ENCODE assay signal across 15 cellular contexts in the genomic region with DNA sequence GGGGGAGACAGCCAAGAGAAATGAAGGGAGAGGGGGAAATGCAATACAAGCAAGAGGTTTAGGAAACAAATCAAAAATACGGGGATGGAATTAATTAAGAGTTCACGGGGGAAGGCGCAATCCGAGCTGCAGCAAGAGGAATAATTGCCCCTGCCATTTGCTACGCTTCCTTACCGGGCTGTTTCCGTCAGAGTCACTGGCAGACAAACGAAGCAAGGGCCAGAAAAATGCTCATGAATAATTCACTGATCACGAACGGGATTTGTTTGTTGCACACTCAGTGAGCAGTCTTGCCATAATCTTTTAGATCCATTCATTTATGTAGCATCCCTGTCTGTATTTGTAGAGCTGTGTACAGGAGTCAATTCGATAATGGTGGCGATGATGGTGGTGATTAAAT. TPM values are rescaled to one million over a fixed set of nuclear protein-coding genes. Genes with fewer than 3 reads are reported as not detected.
DNase-seq lines count a peak whose midpoint lies in the region; ATAC-seq and TF ChIP-seq lines count a peak whose summit lies in the region.
"Had no signal": no experiment of that assay in that cellular context is flagged by ENCODE, and none has a peak within 500 bp of the region (broad histone marks: within the 10 kb centered on the region; RNA-seq: fewer than 3 reads in every experiment).

No MANE protein-coding gene starts in this region.

- no TSS peak for BruUV-seq in A673 (replicated peaks; lab: Mats Ljungman, UMichigan)

- H3K18ac ChIP-seq in H9 (ENCODE audit: insufficient read length, low read depth, low read length) = no peak overlapping the region

- peaks cover 2% of the 10 kb centered on the region for H3K27me3 ChIP-seq in A673 (replicated peaks; ENCODE audit: insufficient read depth, low read depth, low read length, poor library complexity)
- no peaks in the 10 kb centered on the region; the same call in 1 of the 2 replicates for H3K27me3 ChIP-seq in H9 (ENCODE audit: insufficient read depth, low read length)
- no peaks in the 10 kb centered on the region for H3K27me3 ChIP-seq in brain microvascular endothelial cell (replicated peaks)
- H3K27me3 ChIP-seq in SJCRH30 = no peaks in the 10 kb centered on the region

- no peak overlapping the region for H2BK5ac ChIP-seq in H9 (ENCODE audit: insufficient read length, low read length)

- no peaks in the 10 kb centered on the region; a peak in 2 of 7 replicates for H3K36me3 Mint-ChIP-seq in H9 (ENCODE audit: insufficient read depth in 1 of 3, low read depth in 3 of 3)
- peaks cover 3% of the 10 kb centered on the region; the same call in 1 of the 2 replicates for H3K36me3 Mint-ChIP-seq in WTC11

- WGBS in H9 (ENCODE audit: extremely low coverage, insufficient read length, low lambda C conversion rate) = no CpG with 5 or more reads among the region's 12 CpGs

- H3K9me3 Mint-ChIP-seq in H9 = no peaks in the 10 kb centered on the region
- H3K9me3 Mint-ChIP-seq in WTC11 = peaks cover 9% of the 10 kb centered on the region
- H3K9me3 Mint-ChIP-seq: activated naive CD4-positive, alpha-beta T cell treated with anti-CD3 and anti-CD28 coated beads, Interleukin-2, amount 50 U/mL, for 24 hours had no signal

- no peak overlapping the region for H3K4ac ChIP-seq in H9 (ENCODE audit: low read depth, low read length)

- H2BK15ac ChIP-seq in H9 (ENCODE audit: low read depth, low read length) = no peak overlapping the region

- H4K5ac ChIP-seq in H9 (ENCODE audit: insufficient read length, low read depth, low read length) = no peak overlapping the region

- no peaks in the 10 kb centered on the region for H3K23me2 ChIP-seq in H9 (ENCODE audit: insufficient read length, low read depth, low read length, poor library complexity, severe bottlenecking)

- no peak overlapping the region for H3K56ac ChIP-seq in H9 (ENCODE audit: insufficient read length, low read depth, low read length)

- peak; percentile 56 for DNase-seq in A673 (ENCODE audit: low spot score)
- DNase-seq in H9 = no peak
- no peak for DNase-seq in brain microvascular endothelial cell
- peak; percentile 61 for DNase-seq in left kidney (ENCODE audit: low read depth, low spot score)
- no peak for DNase-seq in left colon
- no peak for DNase-seq in WTC11 (ENCODE audit: low spot score)
- DNase-seq in hepatic stellate cell (ENCODE audit: low spot score) = no peak
- no peak for DNase-seq in SJCRH30
- DNase-seq: activated CD8-positive, alpha-beta memory T cell treated with anti-CD3 and anti-CD28 coated beads, Interleukin-2, amount 10 ng/mL, durations not matched to agents 7 days and 5 days; mucosa of descending colon; NCI-H2171; stimulated activated CD4-positive, alpha-beta T cell treated with anti-CD3 and anti-CD28 coated beads, Interleukin-4, amount 100 ng/mL, for 1 hour; WERI-Rb-1 had no signal

- H3K4me3 Mint-ChIP-seq in H9 = no peak overlapping the region
- no peak overlapping the region for H3K4me3 Mint-ChIP-seq in WTC11
- H3K4me3 Mint-ChIP-seq: activated CD8-positive, alpha-beta memory T cell treated with anti-CD3 and anti-CD28 coated beads, Interleukin-2, amount 10 ng/mL, durations not matched to agents 7 days and 5 days; activated naive CD4-positive, alpha-beta T cell treated with anti-CD3 and anti-CD28 coated beads, Interleukin-2, amount 50 U/mL, for 24 hours had no signal

- intact Hi-C loops in A673 (cut with micrococcal nuclease; ENCODE audit: unreplicated experiment) (no loop called here), left colon (cut with DNase I, micrococcal nuclease) (no loop called here)

- no peak for TF ChIP-seq CTCF in A673 (conservative IDR thresholded peaks at IDR 0.05; ENCODE audit: low read depth, low read length)
- TF ChIP-seq CTCF in H9 (conservative IDR thresholded peaks at IDR 0.05) = no peak
- TF ChIP-seq CTCF in brain microvascular endothelial cell (IDR thresholded peaks at IDR 0.05; ENCODE audit: low read depth, low read length, missing control alignments) = no peak
- no peak for TF ChIP-seq CTCF in WTC11 (IDR thresholded peaks at IDR 0.05)

- H3K27ac Mint-ChIP-seq in H9 (no peak overlapping the region), WTC11 (no peak overlapping the region)
- H3K27ac Mint-ChIP-seq: activated CD8-positive, alpha-beta memory T cell treated with anti-CD3 and anti-CD28 coated beads, Interleukin-2, amount 10 ng/mL, durations not matched to agents 7 days and 5 days; activated naive CD4-positive, alpha-beta T cell treated with anti-CD3 and anti-CD28 coated beads, Interleukin-2, amount 50 U/mL, for 24 hours had no signal

- H2BK12ac ChIP-seq in H9 (ENCODE audit: insufficient read length, low read depth, low read length) = no peak overlapping the region

- no peak overlapping the region for H4K8ac ChIP-seq in H9 (replicated peaks; ENCODE audit: insufficient read length, low read depth, low read length)

- CTCF ChIA-PET in A673 (lab: Charles Lee) (no interaction called here), WTC11 (lab: Charles Lee) (interaction anchor here (1.1 to 1.2 kb wide), 2 partner anchors 9 to 38 kb away, joined by 3 to 4 read pairs; no protein-coding TSS in a partner anchor)

- H3K27me3 Mint-ChIP-seq in H9 (ENCODE audit: low read depth) = peaks cover 2% of the 10 kb centered on the region
- peaks cover 18% of the 10 kb centered on the region for H3K27me3 Mint-ChIP-seq in WTC11 (ENCODE audit: low read depth)
- H3K27me3 Mint-ChIP-seq: activated CD8-positive, alpha-beta memory T cell treated with anti-CD3 and anti-CD28 coated beads, Interleukin-2, amount 10 ng/mL, durations not matched to agents 7 days and 5 days; activated naive CD4-positive, alpha-beta T cell treated with anti-CD3 and anti-CD28 coated beads, Interleukin-2, amount 50 U/mL, for 24 hours had no signal

- peak overlapping the region; percentile 48 for H3K4me2 ChIP-seq in H9 (ENCODE audit: insufficient read depth, insufficient read length, low read length)

- H2BK120ac ChIP-seq in H9 (ENCODE audit: low read depth, low read length, poor library complexity, severe bottlenecking) = no peak overlapping the region

- H3K14ac ChIP-seq in H9 (ENCODE audit: insufficient read depth, low read length) = no peak overlapping the region

- H3K36me3 ChIP-seq in A673 (ENCODE audit: insufficient read depth, low read length, poor library complexity, severe bottlenecking) = no peaks in the 10 kb centered on the region
- no peaks in the 10 kb centered on the region for H3K36me3 ChIP-seq in brain microvascular endothelial cell (replicated peaks)
- H3K36me3 ChIP-seq in SJCRH30 = no peaks in the 10 kb centered on the region
- H3K36me3 ChIP-seq: prostate gland, WERI-Rb-1 had no signal

- ATAC-seq in left colon = no peak
- no peak for ATAC-seq in WTC11
- ATAC-seq: activated CD8-positive, alpha-beta memory T cell treated with anti-CD3 and anti-CD28 coated beads, Interleukin-2, amount 10 ng/mL, durations not matched to agents 7 days and 5 days; mucosa of descending colon had no signal

- H3K79me1 ChIP-seq in H9 (ENCODE audit: insufficient read depth, low read depth, low read length, poor library complexity, severe bottlenecking) = no peaks in the 10 kb centered on the region

- no peak overlapping the region for H3K9ac ChIP-seq in H9 (ENCODE audit: extremely low read depth, insufficient read length, low read length)

- in situ Hi-C loops in brain microvascular endothelial cell (cut with HindIII; ENCODE audit: low pct_ligation_motif_present, low sequenced_read_pairs) = no loop called here

- H3K4me1 Mint-ChIP-seq in H9 (peaks cover 5% of the 10 kb centered on the region in 2 experiments), WTC11 (peaks cover 4% of the 10 kb centered on the region)
- H3K4me1 Mint-ChIP-seq: activated naive CD4-positive, alpha-beta T cell treated with anti-CD3 and anti-CD28 coated beads, Interleukin-2, amount 50 U/mL, for 24 hours had no signal

- H3K9me3 ChIP-seq in A673 (ENCODE audit: low read depth, low read length, poor library complexity, severe bottlenecking) = no peaks in the 10 kb centered on the region
- no peaks in the 10 kb centered on the region for H3K9me3 ChIP-seq in H9 (ENCODE audit: control insufficient read depth, low read depth, low read length)
- H3K9me3 ChIP-seq in SJCRH30 (replicated peaks) = no peaks in the 10 kb centered on the region
- H3K9me3 ChIP-seq: mucosa of descending colon, prostate gland had no signal

- no peak overlapping the region for H4K91ac ChIP-seq in H9 (ENCODE audit: insufficient read length, low read depth, low read length)

- H3K23ac ChIP-seq in H9 (ENCODE audit: insufficient read length, low read depth, low read length) = no peak overlapping the region

- H2AK5ac ChIP-seq in H9 (ENCODE audit: insufficient read length, low read length) = no peak overlapping the region

- H2AFZ ChIP-seq in H9 (ENCODE audit: low read length) = no peak overlapping the region

- H3K4me1 ChIP-seq in A673 (ENCODE audit: insufficient read depth, low read length, poor library complexity, severe bottlenecking) (no peaks in the 10 kb centered on the region), H9 (ENCODE audit: insufficient read depth, low read length) (peaks cover 8% of the 10 kb centered on the region; the same call in 1 of the 2 replicates), SJCRH30 (no peaks in the 10 kb centered on the region)
- H3K4me1 ChIP-seq: prostate gland had no signal

- no peak overlapping the region for H3T11ph ChIP-seq in H9 (ENCODE audit: low read length)

- no peaks in the 10 kb centered on the region for H3K79me2 ChIP-seq in H9 (ENCODE audit: insufficient read depth, low read length)

- POLR2A ChIA-PET in A673 (lab: Charles Lee; ENCODE audit: low non-redundant PET) (no interaction called here), WTC11 (lab: Charles Lee) (no interaction called here)

- H4K20me1 ChIP-seq in H9 (ENCODE audit: control insufficient read depth, insufficient read depth, insufficient read length) = no peaks in the 10 kb centered on the region

- no peak overlapping the region for H2BK20ac ChIP-seq in H9 (ENCODE audit: low read depth, low read length, poor library complexity, severe bottlenecking)

- H3K27ac ChIP-seq in A673 (ENCODE audit: low read depth, low read length, poor library complexity, severe bottlenecking) (no peak overlapping the region), H9 (ENCODE audit: insufficient read length, low read depth, low read length) (no peak overlapping the region), brain microvascular endothelial cell (no peak overlapping the region), SJCRH30 (no peak overlapping the region)
- H3K27ac ChIP-seq: prostate gland, WERI-Rb-1 had no signal

- H3K4me3 ChIP-seq in A673 (ENCODE audit: low read depth, low read length, poor library complexity, severe bottlenecking) (peak overlapping the region; percentile 27), brain microvascular endothelial cell (ENCODE audit: low read depth, low read length) (peak overlapping the region; percentile 39), SJCRH30 (no peak overlapping the region)
- H3K4me3 ChIP-seq: mucosa of descending colon, prostate gland had no signal

RNA-seq across cellular contexts. Expression of gene PLXNC1, which starts 39.0 kb away (rescaled TPM):
- total RNA-seq in A673 (2021) (0.30 and 0.76 TPM in 2 replicates), H9 (2021) (0.53 and 1.2 TPM in 2 replicates), left colon (10 to 100 TPM in 1 of 2 donors, 1 to 10 TPM in 1; 7.4 to 11.2 TPM), WTC11 (2021) (1.4 to 3.1 TPM (median 2.0 TPM) in 3 replicates)
- total RNA-seq in SJCRH30 (2014; rRNA removed; shearing (Covaris generic)) = 0.05 and 0.08 TPM in 2 replicates

Comparison
In these comparisons a context has a peak if more than half of its experiments do, and no peak if none do; other contexts are left out.
1. DNase-seq: peak in A673 (single experiment) and left kidney (single experiment); none in H9 (single experiment), brain microvascular endothelial cell (single experiment), left colon (0 of 2), WTC11 (single experiment), hepatic stellate cell (single experiment) and SJCRH30 (0 of 2).